In genomic region chr6:38554014-38554413, GRCh38 we compare ENCODE assay signal across 6 cellular contexts.
"Had no signal": no experiment of that assay in that cellular context is flagged by ENCODE, and none has a peak within 500 bp of the region (broad histone marks: within the 10 kb centered on the region; RNA-seq: fewer than 3 reads in every experiment).

No MANE protein-coding gene starts in this region.

- H3K4me2 ChIP-seq: GM23338 had no signal

- FAIRE-seq: H1, H54, HTR-8/SVneo, K562 had no signal

- H2AFZ ChIP-seq: GM23338 had no signal

- H3K4me3 Mint-ChIP-seq: GM23338, H9 had no signal

- H3K9me3 Mint-ChIP-seq: GM23338, H9 had no signal

- H3K27ac Mint-ChIP-seq: GM23338, H9 had no signal

- DNase-seq: H9 had no signal

- H3K4me3 ChIP-seq: GM23338, K562 had no signal

- ATAC-seq: GM23338, K562 had no signal

- H3K4me1 Mint-ChIP-seq: GM23338, H9 had no signal
